In genomic region chr11:75384438-75385080, GRCh38 we compare ENCODE assay signal across 1 cellular context.
A peak's percentile ranks its signal among the peaks of the same experiment; 100 is the strongest.
TF ChIP-seq lines count a peak whose summit lies in the region.

No MANE protein-coding gene starts in this region.

TF ChIP-seq in HepG2, 621 proteins besides CTCF, POLR2A, EP300 and RAD21 (continued from another document and continues in another):
- 0 out of 2 replicates have a peak, but pooled peaks have one; percentile 60 for TF ChIP-seq IRF9 (CRISPR knock-in tag; IDR thresholded peaks at IDR 0.05; ENCODE audit: borderline replicate concordance)
- TF ChIP-seq PAWR (CRISPR knock-in tag; IDR thresholded peaks at IDR 0.05; ENCODE audit: borderline replicate concordance), result no peak
- no peak for TF ChIP-seq ZNF83 (CRISPR knock-in tag; IDR thresholded peaks at IDR 0.05; ENCODE audit: borderline replicate concordance)
- TF ChIP-seq ZNF672 (CRISPR knock-in tag; IDR thresholded peaks at IDR 0.05), result no peak
- TF ChIP-seq ZNF251 (CRISPR knock-in tag; IDR thresholded peaks at IDR 0.05), result no peak
- no peak for TF ChIP-seq SP1 (IDR thresholded peaks at IDR 0.05)
- TF ChIP-seq SP1 (CRISPR knock-in tag; IDR thresholded peaks at IDR 0.05), result 0 out of 2 replicates have a peak, but pooled peaks have one; percentile 14
- TF ChIP-seq, protein P1, sequence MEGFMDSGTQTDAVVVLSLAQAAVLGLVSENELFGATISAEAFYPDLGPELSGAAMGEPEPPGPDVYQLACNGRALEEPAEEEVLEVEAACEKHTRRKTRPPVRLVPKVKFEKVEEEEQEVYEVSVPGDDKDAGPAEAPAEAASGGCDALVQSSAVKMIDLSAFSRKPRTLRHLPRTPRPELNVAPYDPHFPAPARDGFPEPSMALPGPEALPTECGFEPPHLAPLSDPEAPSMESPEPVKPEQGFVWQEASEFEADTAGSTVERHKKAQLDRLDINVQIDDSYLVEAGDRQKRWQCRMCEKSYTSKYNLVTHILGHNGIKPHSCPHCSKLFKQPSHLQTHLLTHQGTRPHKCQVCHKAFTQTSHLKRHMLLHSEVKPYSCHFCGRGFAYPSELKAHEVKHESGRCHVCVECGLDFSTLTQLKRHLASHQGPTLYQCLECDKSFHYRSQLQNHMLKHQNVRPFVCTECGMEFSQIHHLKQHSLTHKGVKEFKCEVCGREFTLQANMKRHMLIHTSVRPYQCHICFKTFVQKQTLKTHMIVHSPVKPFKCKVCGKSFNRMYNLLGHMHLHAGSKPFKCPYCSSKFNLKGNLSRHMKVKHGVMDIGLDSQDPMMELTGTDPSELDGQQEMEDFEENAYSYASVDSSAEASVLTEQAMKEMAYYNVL (CRISPR knock-in tag; IDR thresholded peaks at IDR 0.05; ENCODE audit: borderline replicate concordance), result peak; percentile 47; the same call in 1 of the 2 replicates
- TF ChIP-seq ZBTB26 (CRISPR knock-in tag; IDR thresholded peaks at IDR 0.05; ENCODE audit: borderline replicate concordance), result peak; percentile 45; the same call in 1 of the 2 replicates
- TF ChIP-seq PRDM4 (CRISPR knock-in tag; IDR thresholded peaks at IDR 0.05; ENCODE audit: borderline replicate concordance), result no peak
- TF ChIP-seq ZNF567 (CRISPR knock-in tag; IDR thresholded peaks at IDR 0.05; ENCODE audit: borderline replicate concordance), result no peak
- TF ChIP-seq RXRB (CRISPR knock-in tag; IDR thresholded peaks at IDR 0.05; ENCODE audit: borderline replicate concordance), result peak; percentile 44; the same call in 1 of the 2 replicates
- TF ChIP-seq BCL6 (CRISPR knock-in tag; IDR thresholded peaks at IDR 0.05), result peak; percentile 43; the same call in 1 of the 2 replicates
- peak; percentile 78; the same call in 1 of the 2 replicates for TF ChIP-seq ZNF124 (CRISPR knock-in tag; IDR thresholded peaks at IDR 0.05)
- TF ChIP-seq GATAD2A (CRISPR knock-in tag; IDR thresholded peaks at IDR 0.05), result peak; percentile 41; the same call in 1 of the 2 replicates
- no peak for TF ChIP-seq ADNP (CRISPR knock-in tag; IDR thresholded peaks at IDR 0.05)
- TF ChIP-seq ASH2L (IDR thresholded peaks at IDR 0.05; ENCODE audit: insufficient read length, low read depth, low read length), result no peak
- TF ChIP-seq, protein P2, sequence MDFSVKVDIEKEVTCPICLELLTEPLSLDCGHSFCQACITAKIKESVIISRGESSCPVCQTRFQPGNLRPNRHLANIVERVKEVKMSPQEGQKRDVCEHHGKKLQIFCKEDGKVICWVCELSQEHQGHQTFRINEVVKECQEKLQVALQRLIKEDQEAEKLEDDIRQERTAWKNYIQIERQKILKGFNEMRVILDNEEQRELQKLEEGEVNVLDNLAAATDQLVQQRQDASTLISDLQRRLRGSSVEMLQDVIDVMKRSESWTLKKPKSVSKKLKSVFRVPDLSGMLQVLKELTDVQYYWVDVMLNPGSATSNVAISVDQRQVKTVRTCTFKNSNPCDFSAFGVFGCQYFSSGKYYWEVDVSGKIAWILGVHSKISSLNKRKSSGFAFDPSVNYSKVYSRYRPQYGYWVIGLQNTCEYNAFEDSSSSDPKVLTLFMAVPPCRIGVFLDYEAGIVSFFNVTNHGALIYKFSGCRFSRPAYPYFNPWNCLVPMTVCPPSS (IDR thresholded peaks at IDR 0.05), result no peak
- no peak for TF ChIP-seq SIX4 (CRISPR knock-in tag; IDR thresholded peaks at IDR 0.05)
- no peak for TF ChIP-seq CENPT (CRISPR knock-in tag; IDR thresholded peaks at IDR 0.05; ENCODE audit: low read depth)
- TF ChIP-seq THRA (CRISPR knock-in tag; IDR thresholded peaks at IDR 0.05; ENCODE audit: borderline replicate concordance), result peak; percentile 51
- TF ChIP-seq, protein P3, sequence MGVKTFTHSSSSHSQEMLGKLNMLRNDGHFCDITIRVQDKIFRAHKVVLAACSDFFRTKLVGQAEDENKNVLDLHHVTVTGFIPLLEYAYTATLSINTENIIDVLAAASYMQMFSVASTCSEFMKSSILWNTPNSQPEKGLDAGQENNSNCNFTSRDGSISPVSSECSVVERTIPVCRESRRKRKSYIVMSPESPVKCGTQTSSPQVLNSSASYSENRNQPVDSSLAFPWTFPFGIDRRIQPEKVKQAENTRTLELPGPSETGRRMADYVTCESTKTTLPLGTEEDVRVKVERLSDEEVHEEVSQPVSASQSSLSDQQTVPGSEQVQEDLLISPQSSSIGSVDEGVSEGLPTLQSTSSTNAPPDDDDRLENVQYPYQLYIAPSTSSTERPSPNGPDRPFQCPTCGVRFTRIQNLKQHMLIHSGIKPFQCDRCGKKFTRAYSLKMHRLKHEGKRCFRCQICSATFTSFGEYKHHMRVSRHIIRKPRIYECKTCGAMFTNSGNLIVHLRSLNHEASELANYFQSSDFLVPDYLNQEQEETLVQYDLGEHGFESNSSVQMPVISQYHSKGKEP (CRISPR knock-in tag; IDR thresholded peaks at IDR 0.05), result peak; percentile 46; the same call in 1 of the 2 replicates
- TF ChIP-seq, protein P4, sequence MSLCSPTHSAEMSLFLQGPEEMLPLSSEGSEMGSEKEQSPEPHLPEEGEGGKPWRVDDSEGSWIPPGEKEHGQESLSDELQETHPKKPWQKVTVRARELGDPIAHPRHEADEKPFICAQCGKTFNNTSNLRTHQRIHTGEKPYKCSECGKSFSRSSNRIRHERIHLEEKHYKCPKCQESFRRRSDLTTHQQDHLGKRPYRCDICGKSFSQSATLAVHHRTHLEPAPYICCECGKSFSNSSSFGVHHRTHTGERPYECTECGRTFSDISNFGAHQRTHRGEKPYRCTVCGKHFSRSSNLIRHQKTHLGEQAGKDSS (CRISPR knock-in tag; IDR thresholded peaks at IDR 0.05; ENCODE audit: borderline replicate concordance, low read depth), result peak; percentile 67; the same call in 1 of the 2 replicates
- TF ChIP-seq, protein P5, sequence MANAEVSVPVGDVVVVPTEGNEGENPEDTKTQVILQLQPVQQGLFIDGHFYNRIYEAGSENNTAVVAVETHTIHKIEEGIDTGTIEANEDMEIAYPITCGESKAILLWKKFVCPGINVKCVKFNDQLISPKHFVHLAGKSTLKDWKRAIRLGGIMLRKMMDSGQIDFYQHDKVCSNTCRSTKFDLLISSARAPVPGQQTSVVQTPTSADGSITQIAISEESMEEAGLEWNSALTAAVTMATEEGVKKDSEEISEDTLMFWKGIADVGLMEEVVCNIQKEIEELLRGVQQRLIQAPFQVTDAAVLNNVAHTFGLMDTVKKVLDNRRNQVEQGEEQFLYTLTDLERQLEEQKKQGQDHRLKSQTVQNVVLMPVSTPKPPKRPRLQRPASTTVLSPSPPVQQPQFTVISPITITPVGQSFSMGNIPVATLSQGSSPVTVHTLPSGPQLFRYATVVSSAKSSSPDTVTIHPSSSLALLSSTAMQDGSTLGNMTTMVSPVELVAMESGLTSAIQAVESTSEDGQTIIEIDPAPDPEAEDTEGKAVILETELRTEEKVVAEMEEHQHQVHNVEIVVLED (CRISPR knock-in tag; IDR thresholded peaks at IDR 0.05; ENCODE audit: borderline replicate concordance), result 0 out of 2 replicates have a peak, but pooled peaks have one; percentile 24
- TF ChIP-seq, protein P6, sequence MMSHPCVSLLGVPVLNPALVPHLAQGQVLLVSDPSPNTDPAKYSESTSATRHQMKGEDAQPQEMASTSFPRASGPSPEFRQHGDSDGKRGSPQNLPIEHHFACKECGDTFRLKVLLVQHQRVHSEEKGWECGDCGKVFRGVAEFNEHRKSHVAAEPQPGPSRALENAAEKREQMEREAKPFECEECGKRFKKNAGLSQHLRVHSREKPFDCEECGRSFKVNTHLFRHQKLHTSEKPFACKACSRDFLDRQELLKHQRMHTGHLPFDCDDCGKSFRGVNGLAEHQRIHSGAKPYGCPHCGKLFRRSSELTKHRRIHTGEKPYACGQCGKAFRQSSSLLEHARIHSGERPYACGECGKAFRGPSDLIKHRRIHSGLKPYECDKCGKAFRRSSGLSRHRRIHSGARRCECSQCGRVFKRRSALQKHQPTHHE (CRISPR knock-in tag; IDR thresholded peaks at IDR 0.05; ENCODE audit: borderline replicate concordance), result no peak
- TF ChIP-seq, protein P7, sequence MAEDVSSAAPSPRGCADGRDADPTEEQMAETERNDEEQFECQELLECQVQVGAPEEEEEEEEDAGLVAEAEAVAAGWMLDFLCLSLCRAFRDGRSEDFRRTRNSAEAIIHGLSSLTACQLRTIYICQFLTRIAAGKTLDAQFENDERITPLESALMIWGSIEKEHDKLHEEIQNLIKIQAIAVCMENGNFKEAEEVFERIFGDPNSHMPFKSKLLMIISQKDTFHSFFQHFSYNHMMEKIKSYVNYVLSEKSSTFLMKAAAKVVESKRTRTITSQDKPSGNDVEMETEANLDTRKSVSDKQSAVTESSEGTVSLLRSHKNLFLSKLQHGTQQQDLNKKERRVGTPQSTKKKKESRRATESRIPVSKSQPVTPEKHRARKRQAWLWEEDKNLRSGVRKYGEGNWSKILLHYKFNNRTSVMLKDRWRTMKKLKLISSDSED (CRISPR knock-in tag; IDR thresholded peaks at IDR 0.05), result no peak
- TF ChIP-seq ELF3 (CRISPR knock-in tag; IDR thresholded peaks at IDR 0.05), result peak; percentile 46; the same call in 1 of the 2 replicates
- TF ChIP-seq, protein P8, sequence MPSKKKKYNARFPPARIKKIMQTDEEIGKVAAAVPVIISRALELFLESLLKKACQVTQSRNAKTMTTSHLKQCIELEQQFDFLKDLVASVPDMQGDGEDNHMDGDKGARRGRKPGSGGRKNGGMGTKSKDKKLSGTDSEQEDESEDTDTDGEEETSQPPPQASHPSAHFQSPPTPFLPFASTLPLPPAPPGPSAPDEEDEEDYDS (CRISPR knock-in tag; IDR thresholded peaks at IDR 0.05), result 0 out of 2 replicates have a peak, but pooled peaks have one; percentile 29
- TF ChIP-seq FOXO1 (CRISPR knock-in tag; IDR thresholded peaks at IDR 0.05), result no peak
- no peak for TF ChIP-seq ZNF280D (CRISPR knock-in tag; IDR thresholded peaks at IDR 0.05)
- TF ChIP-seq ZNF263 (CRISPR knock-in tag; IDR thresholded peaks at IDR 0.05), result 0 out of 2 replicates have a peak, but pooled peaks have one; percentile 46
- no peak for TF ChIP-seq ARID2 (CRISPR knock-in tag; IDR thresholded peaks at IDR 0.05; ENCODE audit: borderline replicate concordance)
- no peak for TF ChIP-seq GZF1 (CRISPR knock-in tag; IDR thresholded peaks at IDR 0.05)
- TF ChIP-seq STAG1 (CRISPR knock-in tag; IDR thresholded peaks at IDR 0.05), result peak; percentile 97
- TF ChIP-seq ZNF678 (CRISPR knock-in tag; IDR thresholded peaks at IDR 0.05), result no peak
- TF ChIP-seq ERF (CRISPR knock-in tag; IDR thresholded peaks at IDR 0.05), result peak; percentile 69; the same call in 1 of the 2 replicates
- TF ChIP-seq KAT8 (CRISPR knock-in tag; IDR thresholded peaks at IDR 0.05), result 0 out of 2 replicates have a peak, but pooled peaks have one; percentile 45
- no peak for TF ChIP-seq PHF5A (CRISPR knock-in tag; IDR thresholded peaks at IDR 0.05; ENCODE audit: low read depth, unreplicated experiment)
